Comparison of ENCODE assay signal across 6 cellular contexts in the genomic region with DNA sequence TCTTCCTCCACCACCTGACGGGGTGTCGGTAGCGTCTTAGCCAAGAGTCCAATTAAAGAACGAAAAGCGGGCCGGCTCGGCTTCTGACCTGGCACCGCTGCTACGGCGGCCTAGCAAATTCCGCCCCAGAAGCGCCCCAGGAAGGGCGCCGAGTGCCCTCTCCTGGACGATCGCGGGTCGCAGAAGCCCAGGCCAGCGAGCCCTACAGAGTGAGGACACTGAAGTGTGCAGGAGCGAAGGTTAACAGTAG. TPM values are rescaled to one million over a fixed set of nuclear protein-coding genes. Genes with fewer than 3 reads are reported as not detected.
A peak's percentile ranks its signal among the peaks of the same experiment; 100 is the strongest.
DNase-seq lines count a peak whose midpoint lies in the region; ATAC-seq, FAIRE-seq and TF ChIP-seq lines count a peak whose summit lies in the region.

No MANE protein-coding gene starts in this region.

- no peaks in the 10 kb centered on the region for H3K9me3 ChIP-seq in colonic mucosa
- H3K9me3 ChIP-seq in ovary = no peaks in the 10 kb centered on the region

- no peak for TF ChIP-seq CTCF in D721Med (IDR thresholded peaks at IDR 0.05; ENCODE audit: insufficient read depth, missing control alignments)
- TF ChIP-seq CTCF in colonic mucosa (IDR thresholded peaks at IDR 0.05) = no peak
- no peak for TF ChIP-seq CTCF in ovary (IDR thresholded peaks at IDR 0.05)

- H3K4me1 ChIP-seq in colonic mucosa (peaks cover 18% of the 10 kb centered on the region), ovary (ENCODE audit: insufficient read depth) (peaks cover 10% of the 10 kb centered on the region)

- 0 to 1% (median 0%) methylated on average over 20 of the region's 20 CpGs for WGBS in ovary, 3 donors

- TF ChIP-seq EP300 in ovary (IDR thresholded peaks at IDR 0.05) = no peak

- intact Hi-C loops in colonic mucosa (cut with DNase I) = loop anchor here (2.0 kb wide), 1 partner anchor 22 kb away; no protein-coding TSS in a partner anchor
- intact Hi-C loops in ovary (cut with DNase I) = loop anchor here (2.0 to 10.0 kb wide), 4 partner anchors 22 to 169 kb away; partner anchors contain the start of genes TMEM147 (in 2 of the 4), HSPB6 (in 1 of the 4) and PRODH2 (in 1 of the 4)
- intact Hi-C loops in sciatic nerve (cut with DNase I) = loop anchor here (5.0 to 10.0 kb wide), 2 partner anchors 169 to 572 kb away; partner anchors contain the start of genes FXYD7 and TMEM147

- no peak for FAIRE-seq in D721Med (lab: Jason Lieb, UNC)

- H3K27ac ChIP-seq in colonic mucosa = peak overlapping the region; percentile 96
- H3K27ac ChIP-seq in ovary = peak overlapping the region; percentile 85 to 96

- peak overlapping the region; percentile 77 for H3K4me3 ChIP-seq in colonic mucosa
- peak overlapping the region; percentile 84 for H3K4me3 ChIP-seq in ovary

- H3K27me3 ChIP-seq in colonic mucosa = no peaks in the 10 kb centered on the region
- no peaks in the 10 kb centered on the region for H3K27me3 ChIP-seq in ovary

- DNase-seq in D721Med (ENCODE audit: insufficient read length, low spot score) (peak; percentile 55), colonic mucosa (no peak), ovary (no peak), sciatic nerve (ENCODE audit: low spot score) (no peak)

- H3K36me3 ChIP-seq in colonic mucosa (no peaks in the 10 kb centered on the region), ovary (no peaks in the 10 kb centered on the region)

- H3K9ac ChIP-seq in colonic mucosa (ENCODE audit: low read depth in 2 of 2, low read length in 2 of 2) = peak overlapping the region; percentile 46 to 88

- TF ChIP-seq POLR2A in ovary (IDR thresholded peaks at IDR 0.05) = no peak

- peak; percentile 13 for ATAC-seq in HG03060 (IDR thresholded peaks at IDR 0.05; ENCODE audit: low read depth, unreplicated experiment)
- ATAC-seq in GM19455 (IDR thresholded peaks at IDR 0.05; ENCODE audit: unreplicated experiment) = no peak
- no peak for ATAC-seq in sciatic nerve

RNA-seq across cellular contexts. Expression of gene KMT2B, which starts 1.1 kb away (rescaled TPM):
- total RNA-seq in colonic mucosa (10 to 100 TPM; 32.1 to 46.9 TPM), ovary (10 to 100 TPM; 13.0 to 53.7 (median 38.4) TPM), sciatic nerve (41.1 TPM)
- polyA plus RNA-seq in ovary = 10 to 100 TPM in 1 of 2 donors, 1 to 10 TPM in 1; 8.8 to 27.2 TPM

RNA-seq across cellular contexts. Expression of gene ZBTB32, which starts 12.3 kb away (rescaled TPM):
- total RNA-seq in colonic mucosa (under 1 TPM in 1 of 2 donors, not detected in 1; 0.32 TPM), ovary (under 1 TPM in 1 of 7 donors, not detected in 6; 0.41 TPM), sciatic nerve (0.18 TPM)
- not detected for polyA plus RNA-seq in ovary

RNA-seq across cellular contexts. Expression of gene IGFLR1, which starts 25.6 kb away (rescaled TPM):
- 1 to 10 TPM; 5.4 to 6.9 TPM for total RNA-seq in colonic mucosa
- 10 to 100 TPM in 3 of 7 donors, 1 to 10 TPM in 4; 3.6 to 12.8 (median 7.6) TPM for total RNA-seq in ovary
- 1 to 10 TPM in 1 of 2 donors, under 1 TPM in 1; 0.93 to 9.0 TPM for polyA plus RNA-seq in ovary
- total RNA-seq in sciatic nerve = 10.8 TPM

RNA-seq across cellular contexts. Expression of gene U2AF1L4, which starts 28.6 kb away (rescaled TPM):
- total RNA-seq in colonic mucosa = 10 to 100 TPM; 14.9 to 18.7 TPM
- total RNA-seq in ovary = 10 to 100 TPM; 16.7 to 37.5 (median 25.6) TPM
- polyA plus RNA-seq in ovary = 10 to 100 TPM; 16.7 to 37.7 TPM
- 22.9 TPM for total RNA-seq in sciatic nerve

RNA-seq across cellular contexts. Expression of gene PSENEN, which starts 28.8 kb away (rescaled TPM):
- total RNA-seq in colonic mucosa (10 to 100 TPM; 73.8 to 87.4 TPM), ovary (10 to 100 TPM; 23.4 to 90.4 (median 44.9) TPM), sciatic nerve (45.6 TPM)
- 10 to 100 TPM; 34.0 to 44.6 TPM for polyA plus RNA-seq in ovary
